ENCODE assay signal across 1 cellular context in the genomic region with DNA sequence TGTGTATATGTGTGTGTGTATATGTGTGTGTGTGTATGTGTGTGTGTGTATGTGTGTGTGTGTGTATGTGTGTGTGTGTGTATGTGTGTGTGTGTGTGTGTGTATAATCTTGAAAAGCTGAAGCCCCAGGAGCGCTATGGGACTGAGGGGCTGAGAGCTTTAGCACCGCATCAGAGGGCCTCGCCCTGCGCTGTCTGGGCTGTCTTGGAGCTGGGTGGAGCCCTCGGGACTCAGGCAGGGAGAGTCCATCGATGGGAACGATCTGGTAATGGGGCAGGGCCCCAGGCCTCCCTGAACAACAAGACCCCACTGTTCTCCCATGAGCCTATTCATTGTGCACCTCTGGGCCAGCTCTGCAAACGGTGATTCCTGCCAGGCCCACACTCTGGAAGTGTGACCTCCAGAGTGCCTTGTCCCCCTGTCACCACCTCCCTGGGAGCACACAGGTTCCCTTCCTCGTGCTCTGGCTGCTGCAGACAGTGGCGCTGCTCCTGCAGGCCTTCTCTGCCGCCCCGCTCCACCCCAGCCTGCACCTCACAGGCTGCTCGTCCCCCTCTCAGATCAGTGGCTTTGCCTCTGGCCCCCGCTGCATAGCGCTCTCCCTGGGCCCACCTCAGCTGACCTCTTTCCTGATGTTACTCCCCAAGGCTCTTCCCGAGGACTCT.
TF ChIP-seq lines count a peak whose summit lies in the region.

No MANE protein-coding gene starts in this region.

TF ChIP-seq in HepG2, 621 proteins besides CTCF, POLR2A, EP300 and RAD21:
- TF ChIP-seq ZNF503 (CRISPR knock-in tag; IDR thresholded peaks at IDR 0.05) (no peak), ZNF83 (CRISPR knock-in tag; IDR thresholded peaks at IDR 0.05; ENCODE audit: borderline replicate concordance) (no peak), ZNF256 (CRISPR knock-in tag; conservative IDR thresholded peaks at IDR 0.05) (no peak), ZNF776 (CRISPR knock-in tag; IDR thresholded peaks at IDR 0.05) (no peak), HNF1B (CRISPR knock-in tag; IDR thresholded peaks at IDR 0.05) (no peak), PRDM4 (CRISPR knock-in tag; IDR thresholded peaks at IDR 0.05; ENCODE audit: borderline replicate concordance) (no peak), BATF2 (CRISPR knock-in tag; IDR thresholded peaks at IDR 0.05) (no peak), NAIF1 (CRISPR knock-in tag; IDR thresholded peaks at IDR 0.05; ENCODE audit: borderline replicate concordance) (no peak), ZNF501 (CRISPR knock-in tag; IDR thresholded peaks at IDR 0.05) (no peak), ZNF674 (CRISPR knock-in tag; IDR thresholded peaks at IDR 0.05; ENCODE audit: low read depth) (no peak), MED1 (CRISPR knock-in tag; IDR thresholded peaks at IDR 0.05) (no peak), ATF2 (CRISPR knock-in tag; IDR thresholded peaks at IDR 0.05) (no peak), SP4 (CRISPR knock-in tag; IDR thresholded peaks at IDR 0.05) (no peak), ZFP41 (CRISPR knock-in tag; IDR thresholded peaks at IDR 0.05; ENCODE audit: borderline replicate concordance) (no peak), NFYC (CRISPR knock-in tag; IDR thresholded peaks at IDR 0.05) (no peak), FIP1L1 (IDR thresholded peaks at IDR 0.05; ENCODE audit: borderline replicate concordance, insufficient read depth, low read depth, low read length) (no peak), SMYD3 (CRISPR knock-in tag; IDR thresholded peaks at IDR 0.05) (no peak), ZNF121 (CRISPR knock-in tag; IDR thresholded peaks at IDR 0.05) (no peak)
- TF ChIP-seq, protein P1, sequence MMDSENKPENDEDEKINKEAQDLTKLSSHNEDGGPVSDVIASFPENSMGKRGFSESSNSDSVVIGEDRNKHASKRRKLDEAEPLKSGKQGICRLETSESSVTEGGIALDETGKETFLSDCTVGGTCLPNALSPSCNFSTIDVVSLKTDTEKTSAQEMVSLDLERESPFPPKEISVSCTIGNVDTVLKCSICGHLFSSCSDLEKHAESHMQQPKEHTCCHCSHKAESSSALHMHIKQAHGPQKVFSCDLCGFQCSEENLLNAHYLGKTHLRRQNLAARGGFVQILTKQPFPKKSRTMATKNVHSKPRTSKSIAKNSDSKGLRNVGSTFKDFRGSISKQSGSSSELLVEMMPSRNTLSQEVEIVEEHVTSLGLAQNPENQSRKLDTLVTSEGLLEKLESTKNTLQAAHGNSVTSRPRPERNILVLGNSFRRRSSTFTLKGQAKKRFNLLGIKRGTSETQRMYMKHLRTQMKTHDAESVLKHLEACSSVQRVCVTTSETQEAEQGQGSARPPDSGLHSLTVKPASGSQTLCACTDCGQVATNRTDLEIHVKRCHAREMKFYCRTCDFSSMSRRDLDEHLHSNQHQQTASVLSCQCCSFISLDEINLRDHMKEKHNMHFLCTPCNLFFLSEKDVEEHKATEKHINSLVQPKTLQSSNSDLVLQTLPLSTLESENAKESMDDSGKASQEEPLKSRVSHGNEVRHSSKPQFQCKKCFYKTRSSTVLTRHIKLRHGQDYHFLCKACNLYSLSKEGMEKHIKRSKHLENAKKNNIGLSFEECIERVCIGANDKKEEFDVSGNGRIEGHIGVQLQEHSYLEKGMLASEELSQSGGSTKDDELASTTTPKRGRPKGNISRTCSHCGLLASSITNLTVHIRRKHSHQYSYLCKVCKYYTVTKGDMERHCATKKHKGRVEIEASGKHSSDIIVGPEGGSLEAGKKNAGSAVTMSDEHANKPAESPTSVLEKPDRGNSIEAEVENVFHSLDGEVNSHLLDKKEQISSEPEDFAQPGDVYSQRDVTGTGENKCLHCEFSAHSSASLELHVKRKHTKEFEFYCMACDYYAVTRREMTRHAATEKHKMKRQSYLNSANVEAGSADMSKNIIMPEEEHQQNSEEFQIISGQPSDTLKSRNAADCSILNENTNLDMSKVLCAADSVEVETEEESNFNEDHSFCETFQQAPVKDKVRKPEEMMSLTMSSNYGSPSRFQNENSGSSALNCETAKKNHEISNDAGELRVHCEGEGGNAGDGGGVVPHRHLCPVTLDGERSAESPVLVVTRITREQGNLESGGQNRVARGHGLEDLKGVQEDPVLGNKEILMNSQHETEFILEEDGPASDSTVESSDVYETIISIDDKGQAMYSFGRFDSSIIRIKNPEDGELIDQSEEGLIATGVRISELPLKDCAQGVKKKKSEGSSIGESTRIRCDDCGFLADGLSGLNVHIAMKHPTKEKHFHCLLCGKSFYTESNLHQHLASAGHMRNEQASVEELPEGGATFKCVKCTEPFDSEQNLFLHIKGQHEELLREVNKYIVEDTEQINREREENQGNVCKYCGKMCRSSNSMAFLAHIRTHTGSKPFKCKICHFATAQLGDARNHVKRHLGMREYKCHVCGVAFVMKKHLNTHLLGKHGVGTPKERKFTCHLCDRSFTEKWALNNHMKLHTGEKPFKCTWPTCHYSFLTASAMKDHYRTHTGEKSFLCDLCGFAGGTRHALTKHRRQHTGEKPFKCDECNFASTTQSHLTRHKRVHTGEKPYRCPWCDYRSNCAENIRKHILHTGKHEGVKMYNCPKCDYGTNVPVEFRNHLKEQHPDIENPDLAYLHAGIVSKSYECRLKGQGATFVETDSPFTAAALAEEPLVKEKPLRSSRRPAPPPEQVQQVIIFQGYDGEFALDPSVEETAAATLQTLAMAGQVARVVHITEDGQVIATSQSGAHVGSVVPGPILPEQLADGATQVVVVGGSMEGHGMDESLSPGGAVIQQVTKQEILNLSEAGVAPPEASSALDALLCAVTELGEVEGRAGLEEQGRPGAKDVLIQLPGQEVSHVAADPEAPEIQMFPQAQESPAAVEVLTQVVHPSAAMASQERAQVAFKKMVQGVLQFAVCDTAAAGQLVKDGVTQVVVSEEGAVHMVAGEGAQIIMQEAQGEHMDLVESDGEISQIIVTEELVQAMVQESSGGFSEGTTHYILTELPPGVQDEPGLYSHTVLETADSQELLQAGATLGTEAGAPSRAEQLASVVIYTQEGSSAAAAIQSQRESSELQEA (CRISPR knock-in tag; IDR thresholded peaks at IDR 0.05; ENCODE audit: not compliant biosample characterization) = no peak
- TF ChIP-seq, protein P2, sequence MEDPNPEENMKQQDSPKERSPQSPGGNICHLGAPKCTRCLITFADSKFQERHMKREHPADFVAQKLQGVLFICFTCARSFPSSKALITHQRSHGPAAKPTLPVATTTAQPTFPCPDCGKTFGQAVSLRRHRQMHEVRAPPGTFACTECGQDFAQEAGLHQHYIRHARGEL (CRISPR knock-in tag; IDR thresholded peaks at IDR 0.05) = no peak
TF ChIP-seq in HepG2: peak in this region for 0.
